In genomic region chr6:25027221-25027916, GRCh38 we compare ENCODE assay signal across 8 cellular contexts.
A peak's percentile ranks its signal among the peaks of the same experiment; 100 is the strongest.
DNase-seq lines count a peak whose midpoint lies in the region; ATAC-seq and TF ChIP-seq lines count a peak whose summit lies in the region.

No MANE protein-coding gene starts in this region.

- DNase-seq in CD4-positive, CD25-positive, alpha-beta regulatory T cell: peak; percentile 60 to 90 (median 76)
- DNase-seq in activated T-cell treated with anti-CD3 and anti-CD28 coated beads, Interleukin-2, amount 50 U/mL, for 24 hours: peak; percentile 84
- DNase-seq in neuronal stem cell (ENCODE audit: low spot score) (no peak), ovary (no peak), dermis blood vessel endothelial cell (no peak), glomerular visceral epithelial cell (ENCODE audit: extremely low spot score) (no peak)

- WGBS in neuronal stem cell (ENCODE audit: extremely low coverage in 2 of 2, insufficient read length in 2 of 2, insufficient replicate concordance in 1 of 2), 2 donors: no CpG with 5 or more reads among the region's 31 CpGs
- 84 to 86% (median 84%) methylated on average over 31 of the region's 31 CpGs for WGBS in ovary, 3 donors

- peaks cover 35% of the 10 kb centered on the region for H3K36me3 ChIP-seq in CD4-positive, CD25-positive, alpha-beta regulatory T cell (ENCODE audit: control insufficient read depth, insufficient read depth, low read length)
- H3K36me3 ChIP-seq in neuronal stem cell (replicated peaks in 1 of 2; ENCODE audit: control insufficient read depth in 2 of 2, insufficient read depth in 2 of 2, low read length in 2 of 2) (peaks cover 0 to 12% of the 10 kb centered on the region in 2 donors), ovary (no peaks in the 10 kb centered on the region)

- peak overlapping the region; percentile 73 for H3K4me3 ChIP-seq in CD4-positive, CD25-positive, alpha-beta regulatory T cell (ENCODE audit: low read depth, low read length)
- H3K4me3 ChIP-seq in neuronal stem cell (ENCODE audit: low read length in 2 of 2) (no peak overlapping the region), ovary (no peak overlapping the region)

- H2BK120ac ChIP-seq in neuronal stem cell (ENCODE audit: low read depth, low read length): no peak overlapping the region

- no peak overlapping the region for H2AFZ ChIP-seq in neuronal stem cell (ENCODE audit: low read length)

- no peaks in the 10 kb centered on the region for H3K27me3 ChIP-seq in CD4-positive, CD25-positive, alpha-beta regulatory T cell (ENCODE audit: control insufficient read depth, insufficient read depth, low read length)
- H3K27me3 ChIP-seq in neuronal stem cell (ENCODE audit: control insufficient read depth in 3 of 3, insufficient read depth in 3 of 3, low read depth in 1 of 3, low read length in 3 of 3) (no peaks in the 10 kb centered on the region), ovary (no peaks in the 10 kb centered on the region)

- no peak overlapping the region for H3K4ac ChIP-seq in neuronal stem cell (ENCODE audit: low read length)

- peak; percentile 95 to 96 for ATAC-seq in CD4-positive, CD25-positive, alpha-beta regulatory T cell (ENCODE audit: low read depth in 2 of 2)
- peak; percentile 89 for ATAC-seq in GM21381 (IDR thresholded peaks at IDR 0.05; ENCODE audit: unreplicated experiment)

- H3K4me3 Mint-ChIP-seq in CD4-positive, CD25-positive, alpha-beta regulatory T cell: peak overlapping the region; percentile 81 to 93 (median 84)
- peak overlapping the region; percentile 77 to 95 (median 84) for H3K4me3 Mint-ChIP-seq in IgD-negative memory B cell
- peak overlapping the region; percentile 71 for H3K4me3 Mint-ChIP-seq in activated T-cell treated with anti-CD3 and anti-CD28 coated beads, Interleukin-2, amount 50 U/mL, for 24 hours

- no peak overlapping the region for H4K8ac ChIP-seq in neuronal stem cell (ENCODE audit: low read depth, low read length)

- H3K9me3 ChIP-seq in CD4-positive, CD25-positive, alpha-beta regulatory T cell (ENCODE audit: control insufficient read depth in 2 of 2, low read length in 2 of 2): no peaks in the 10 kb centered on the region
- peaks cover 0 to 3% of the 10 kb centered on the region in 2 donors for H3K9me3 ChIP-seq in neuronal stem cell (replicated peaks in 1 of 2; ENCODE audit: control insufficient read depth in 2 of 2, insufficient read depth in 1 of 2, low read depth in 1 of 2, low read length in 2 of 2)
- H3K9me3 ChIP-seq in ovary: no peaks in the 10 kb centered on the region

- intact Hi-C loops in ovary (cut with DNase I): no loop called here

- no peak for TF ChIP-seq CTCF in ovary (IDR thresholded peaks at IDR 0.05)

- peak overlapping the region; percentile 32 for H3K18ac ChIP-seq in neuronal stem cell (ENCODE audit: low read length)

- H3K27me3 Mint-ChIP-seq in CD4-positive, CD25-positive, alpha-beta regulatory T cell: no peaks in the 10 kb centered on the region
- no peaks in the 10 kb centered on the region for H3K27me3 Mint-ChIP-seq in IgD-negative memory B cell
- H3K27me3 Mint-ChIP-seq in activated T-cell treated with anti-CD3 and anti-CD28 coated beads, Interleukin-2, amount 50 U/mL, for 24 hours: no peaks in the 10 kb centered on the region

- no peaks in the 10 kb centered on the region for H3K9me3 Mint-ChIP-seq in CD4-positive, CD25-positive, alpha-beta regulatory T cell
- no peaks in the 10 kb centered on the region for H3K9me3 Mint-ChIP-seq in IgD-negative memory B cell
- H3K9me3 Mint-ChIP-seq in activated T-cell treated with anti-CD3 and anti-CD28 coated beads, Interleukin-2, amount 50 U/mL, for 24 hours: no peaks in the 10 kb centered on the region

- H4K91ac ChIP-seq in neuronal stem cell (ENCODE audit: low read depth, low read length, poor library complexity): no peak overlapping the region

- no peak overlapping the region for H3K14ac ChIP-seq in neuronal stem cell (ENCODE audit: low read length)

- H3K4me1 Mint-ChIP-seq in CD4-positive, CD25-positive, alpha-beta regulatory T cell: peaks cover 28 to 81% (median 57%) of the 10 kb centered on the region in 4 donors
- H3K4me1 Mint-ChIP-seq in IgD-negative memory B cell: peaks cover 33 to 42% (median 34%) of the 10 kb centered on the region in 3 donors
- peaks cover 69% of the 10 kb centered on the region for H3K4me1 Mint-ChIP-seq in activated T-cell treated with anti-CD3 and anti-CD28 coated beads, Interleukin-2, amount 50 U/mL, for 24 hours (ENCODE audit: low read depth)

- peaks cover 23% of the 10 kb centered on the region for H3K36me3 Mint-ChIP-seq in CD4-positive, CD25-positive, alpha-beta regulatory T cell
- peaks cover 2% of the 10 kb centered on the region for H3K36me3 Mint-ChIP-seq in IgD-negative memory B cell
- peaks cover 5% of the 10 kb centered on the region for H3K36me3 Mint-ChIP-seq in activated T-cell treated with anti-CD3 and anti-CD28 coated beads, Interleukin-2, amount 50 U/mL, for 24 hours (ENCODE audit: low read depth)

- peak overlapping the region; percentile 5 for H2AK5ac ChIP-seq in neuronal stem cell (ENCODE audit: low read depth, low read length)

- peaks cover 55% of the 10 kb centered on the region for H3K4me1 ChIP-seq in CD4-positive, CD25-positive, alpha-beta regulatory T cell (ENCODE audit: control insufficient read depth, insufficient read depth, low read length, poor library complexity, severe bottlenecking)
- H3K4me1 ChIP-seq in neuronal stem cell (ENCODE audit: control insufficient read depth in 2 of 2, insufficient read depth in 1 of 2, low read depth in 1 of 2, low read length in 2 of 2) (no peaks in the 10 kb centered on the region), ovary (ENCODE audit: insufficient read depth) (no peaks in the 10 kb centered on the region)

- H2BK15ac ChIP-seq in neuronal stem cell (ENCODE audit: low read length): no peak overlapping the region

- no peak overlapping the region for H3K23ac ChIP-seq in neuronal stem cell (ENCODE audit: low read depth, low read length, poor library complexity)

- H3K27ac ChIP-seq in CD4-positive, CD25-positive, alpha-beta regulatory T cell (ENCODE audit: insufficient read depth, low read length, poor library complexity, severe bottlenecking): peak overlapping the region; percentile 83
- no peak overlapping the region for H3K27ac ChIP-seq in neuronal stem cell (replicated peaks; ENCODE audit: low read length)
- H3K27ac ChIP-seq in ovary: no peak overlapping the region

- no peak for TF ChIP-seq POLR2A in ovary (IDR thresholded peaks at IDR 0.05)

- H3K79me1 ChIP-seq in neuronal stem cell (ENCODE audit: low read depth, low read length): no peaks in the 10 kb centered on the region

- H2BK12ac ChIP-seq in neuronal stem cell (ENCODE audit: low read length): no peak overlapping the region

- H3K4me2 ChIP-seq in neuronal stem cell (ENCODE audit: insufficient read depth, low read length, poor library complexity, severe bottlenecking): no peak overlapping the region

- H2BK5ac ChIP-seq in neuronal stem cell (ENCODE audit: low read length): no peak overlapping the region

- H3K9ac ChIP-seq in neuronal stem cell (ENCODE audit: low read depth, low read length, poor library complexity): no peak overlapping the region

- TF ChIP-seq EP300 in ovary (IDR thresholded peaks at IDR 0.05): no peak

- H3K27ac Mint-ChIP-seq in CD4-positive, CD25-positive, alpha-beta regulatory T cell: peak overlapping the region; percentile 76 to 92 (median 92)
- peak overlapping the region; percentile 76 to 93 (median 93) for H3K27ac Mint-ChIP-seq in IgD-negative memory B cell
- H3K27ac Mint-ChIP-seq in activated T-cell treated with anti-CD3 and anti-CD28 coated beads, Interleukin-2, amount 50 U/mL, for 24 hours: peak overlapping the region; percentile 94

Comparison
In these comparisons a context has a peak if more than half of its experiments do, and no peak if none do; other contexts are left out.
1. DNase-seq: peak in CD4-positive, CD25-positive, alpha-beta regulatory T cell (3 of 3) and activated T-cell treated with anti-CD3 and anti-CD28 coated beads, Interleukin-2, amount 50 U/mL, for 24 hours (single experiment); none in neuronal stem cell (single experiment), ovary (0 of 5), dermis blood vessel endothelial cell (single experiment) and glomerular visceral epithelial cell (single experiment).
2. Peak in every context shown above with its lines, with median percentiles within 50 percentile points of each other: H3K27ac Mint-ChIP-seq and H3K4me3 Mint-ChIP-seq.